ENCODE assay signal across 17 cellular contexts in the genomic region with DNA sequence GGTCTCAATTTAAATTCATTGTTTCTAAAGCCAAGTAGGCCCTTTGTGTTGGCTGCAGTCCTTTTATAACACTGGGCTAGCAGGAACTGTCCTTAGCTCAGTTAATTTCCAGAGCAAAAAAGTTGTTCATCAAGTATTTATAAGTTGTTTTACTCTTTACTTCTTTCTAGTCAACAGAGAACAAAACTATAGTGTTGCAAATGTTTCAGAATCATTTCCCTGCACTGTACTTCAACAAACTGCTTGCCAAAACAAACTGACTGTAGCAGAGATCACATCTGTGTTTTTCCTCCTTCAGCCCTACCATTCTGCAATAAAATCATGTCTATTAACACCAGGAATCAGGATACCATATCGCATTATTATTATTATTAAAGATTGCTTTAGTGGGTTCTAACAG.
DNase-seq lines count a peak whose midpoint lies in the region; ATAC-seq, FAIRE-seq and TF ChIP-seq lines count a peak whose summit lies in the region.
"Had no signal": no experiment of that assay in that cellular context is flagged by ENCODE, and none has a peak within 500 bp of the region (broad histone marks: within the 10 kb centered on the region; RNA-seq: fewer than 3 reads in every experiment).

No MANE protein-coding gene starts in this region.

- H3K9me3 ChIP-seq in astrocyte (ENCODE audit: insufficient read depth, low read depth, low read length) = peaks cover 3% of the 10 kb centered on the region
- no peaks in the 10 kb centered on the region for H3K9me3 ChIP-seq in mucosa of stomach (ENCODE audit: control insufficient read depth, low read length)
- H3K9me3 ChIP-seq in testis = no peaks in the 10 kb centered on the region

- POLR2A ChIA-PET in activated CD8-positive, alpha-beta T cell treated with anti-CD3 and anti-CD28 coated beads for 36 hours (lab: Charles Lee) = no interaction called here

- peaks cover 4% of the 10 kb centered on the region for H3K79me2 ChIP-seq in astrocyte (ENCODE audit: insufficient read depth, low read length)

- no peaks in the 10 kb centered on the region for H3K27me3 Mint-ChIP-seq in astrocyte (ENCODE audit: low read depth, unreplicated experiment)
- no peaks in the 10 kb centered on the region for H3K27me3 Mint-ChIP-seq in activated CD8-positive, alpha-beta T cell treated with anti-CD3 and anti-CD28 coated beads for 36 hours
- H3K27me3 Mint-ChIP-seq: dendritic cell treated with granulocyte-macrophage colony-stimulating factor and Interleukin-4, amounts not matched to agents 40 ng/mL and 50 ng/mL, for 4 days had no signal

- intact Hi-C loops in activated CD8-positive, alpha-beta T cell treated with anti-CD3 and anti-CD28 coated beads for 36 hours (cut with micrococcal nuclease) = no loop called here
- intact Hi-C loops in testis (cut with DNase I; ENCODE audit: low total_unique reads) = no loop called here

- H3K4me3 ChIP-seq in astrocyte (ENCODE audit: insufficient read depth, low read depth, low read length) (no peak overlapping the region), mucosa of stomach (ENCODE audit: low read length) (no peak overlapping the region), testis (no peak overlapping the region)
- H3K4me3 ChIP-seq: lower lobe of right lung had no signal

- no peak for FAIRE-seq in astrocyte (lab: Jason Lieb, UNC)

- TF ChIP-seq CTCF in astrocyte (IDR thresholded peaks at IDR 0.05; ENCODE audit: insufficient read depth, low read depth, low read length) = no peak
- no peak for TF ChIP-seq CTCF in activated CD8-positive, alpha-beta T cell treated with anti-CD3 and anti-CD28 coated beads for 36 hours (IDR thresholded peaks at IDR 0.05)
- no peak for TF ChIP-seq CTCF in testis (IDR thresholded peaks at IDR 0.05)

- H3K4me2 ChIP-seq in astrocyte (ENCODE audit: low read length) = no peak overlapping the region

- no peak for ATAC-seq in activated CD8-positive, alpha-beta T cell treated with anti-CD3 and anti-CD28 coated beads for 36 hours
- ATAC-seq: lower lobe of right lung had no signal

- H2AFZ ChIP-seq in astrocyte (ENCODE audit: low read depth, low read length) = no peak overlapping the region

- H3K36me3 ChIP-seq in astrocyte (ENCODE audit: insufficient read depth, low read length) (peaks cover 2% of the 10 kb centered on the region), mucosa of stomach (ENCODE audit: control insufficient read depth, insufficient read depth, low read length) (no peaks in the 10 kb centered on the region), testis (ENCODE audit: low read depth, missing control alignments) (no peaks in the 10 kb centered on the region)
- H3K36me3 ChIP-seq: lower lobe of right lung had no signal

- no peaks in the 10 kb centered on the region for H3K4me1 Mint-ChIP-seq in astrocyte (ENCODE audit: low read depth, unreplicated experiment)
- no peaks in the 10 kb centered on the region for H3K4me1 Mint-ChIP-seq in activated CD8-positive, alpha-beta T cell treated with anti-CD3 and anti-CD28 coated beads for 36 hours (ENCODE audit: low read depth)

- CTCF ChIA-PET in activated CD8-positive, alpha-beta T cell treated with anti-CD3 and anti-CD28 coated beads for 36 hours (lab: Charles Lee) = interaction anchor here (0.6 kb wide), 1 partner anchor 84 kb away, joined by 3 read pairs; no protein-coding TSS in a partner anchor

- no peak overlapping the region for H3K4me3 Mint-ChIP-seq in astrocyte (ENCODE audit: unreplicated experiment)
- no peak overlapping the region for H3K4me3 Mint-ChIP-seq in activated CD8-positive, alpha-beta T cell treated with anti-CD3 and anti-CD28 coated beads for 36 hours
- H3K4me3 Mint-ChIP-seq: dendritic cell treated with granulocyte-macrophage colony-stimulating factor and Interleukin-4, amounts not matched to agents 40 ng/mL and 50 ng/mL, for 4 days had no signal

- H3K36me3 Mint-ChIP-seq in astrocyte (ENCODE audit: low read depth, unreplicated experiment) = peaks cover 10% of the 10 kb centered on the region
- peaks cover 12% of the 10 kb centered on the region for H3K36me3 Mint-ChIP-seq in activated CD8-positive, alpha-beta T cell treated with anti-CD3 and anti-CD28 coated beads for 36 hours (ENCODE audit: low read depth)

- H3K27ac Mint-ChIP-seq in astrocyte (ENCODE audit: unreplicated experiment) = no peak overlapping the region
- no peak overlapping the region for H3K27ac Mint-ChIP-seq in activated CD8-positive, alpha-beta T cell treated with anti-CD3 and anti-CD28 coated beads for 36 hours
- H3K27ac Mint-ChIP-seq: dendritic cell treated with granulocyte-macrophage colony-stimulating factor and Interleukin-4, amounts not matched to agents 40 ng/mL and 50 ng/mL, for 4 days had no signal

- peaks cover 8% of the 10 kb centered on the region for H3K9me3 Mint-ChIP-seq in astrocyte (ENCODE audit: unreplicated experiment)
- H3K9me3 Mint-ChIP-seq in activated CD8-positive, alpha-beta T cell treated with anti-CD3 and anti-CD28 coated beads for 36 hours = peaks cover 13% of the 10 kb centered on the region

- H3K4me1 ChIP-seq in astrocyte (ENCODE audit: insufficient read depth, low read length) (no peaks in the 10 kb centered on the region), mucosa of stomach (ENCODE audit: control insufficient read depth, insufficient read depth, low read length) (peaks cover 10% of the 10 kb centered on the region), testis (no peaks in the 10 kb centered on the region)

- peaks cover 3% of the 10 kb centered on the region for H4K20me1 ChIP-seq in astrocyte (ENCODE audit: insufficient read depth, low read length)

- DNase-seq in AG20443 (ENCODE audit: low spot score) (peak; percentile 17), astrocyte (ENCODE audit: low read depth) (peak; percentile 31), fibroblast of the conjunctiva (ENCODE audit: low read depth) (peak; percentile 10), NCI-H2081 treated with DMSO at 0.1 percent for 48 hours (lab: John Stamatoyannopoulos, UW) (no peak), testis (no peak), A172 (ENCODE audit: low spot score) (no peak)
- no peak for DNase-seq in activated CD8-positive, alpha-beta T cell treated with anti-CD3 and anti-CD28 coated beads for 36 hours
- DNase-seq: activated CD8-positive, alpha-beta memory T cell treated with anti-CD3 and anti-CD28 coated beads for 24 hours; activated naive CD4-positive, alpha-beta T cell treated with anti-CD3 and anti-CD28 coated beads, Interleukin-2, amount 50 U/mL, for 16 hours; AML-193; lower lobe of right lung; NCI-H1930; NCI-H774; nucleus accumbens; T-helper 9 cell had no signal

- no peak overlapping the region for H3K9ac ChIP-seq in astrocyte (ENCODE audit: low read length)
- H3K9ac ChIP-seq in mucosa of stomach (ENCODE audit: low read length) = peak overlapping the region; percentile 24

- 40 to 41% methylated on average over 1 of the region's 1 CpG for WGBS in testis, 2 donors

- TF ChIP-seq POLR2A in testis (IDR thresholded peaks at IDR 0.05) = no peak

- H3K27ac ChIP-seq in astrocyte (ENCODE audit: low read depth, low read length) = no peak overlapping the region
- H3K27ac ChIP-seq in testis = no peak overlapping the region
- H3K27ac ChIP-seq: lower lobe of right lung had no signal

- H3K27me3 ChIP-seq in astrocyte (ENCODE audit: insufficient read depth, low read length) (no peaks in the 10 kb centered on the region), mucosa of stomach (ENCODE audit: control insufficient read depth, insufficient read depth, low read length) (no peaks in the 10 kb centered on the region), testis (no peaks in the 10 kb centered on the region)

Comparison
In these comparisons a context has a peak if more than half of its experiments do, and no peak if none do; other contexts are left out.
1. DNase-seq: peak in AG20443 (single experiment), astrocyte (single experiment) and fibroblast of the conjunctiva (single experiment); none in activated CD8-positive, alpha-beta T cell treated with anti-CD3 and anti-CD28 coated beads for 36 hours (single experiment), NCI-H2081 treated with DMSO at 0.1 percent for 48 hours (single experiment), testis (single experiment) and A172 (single experiment).